In genomic region chr2:231182500-231182899, GRCh38 we compare ENCODE assay signal across 12 cellular contexts. TPM values are rescaled to one million over a fixed set of nuclear protein-coding genes. Genes with fewer than 3 reads are reported as not detected.
DNase-seq lines count a peak whose midpoint lies in the region; ATAC-seq and TF ChIP-seq lines count a peak whose summit lies in the region.
"Had no signal": no experiment of that assay in that cellular context is flagged by ENCODE, and none has a peak within 500 bp of the region (broad histone marks: within the 10 kb centered on the region; RNA-seq: fewer than 3 reads in every experiment).

No MANE protein-coding gene starts in this region.

- peaks cover under 1% of the 10 kb centered on the region for H3K36me3 Mint-ChIP-seq in osteocyte (ENCODE audit: unreplicated experiment)

- H3K27me3 ChIP-seq in HL-60 (ENCODE audit: insufficient read depth, poor library complexity, severe bottlenecking) (no peaks in the 10 kb centered on the region), WERI-Rb-1 (ENCODE audit: insufficient read depth, low read depth, severe bottlenecking) (no peaks in the 10 kb centered on the region)

- peak; percentile 23 for DNase-seq in Daoy (ENCODE audit: low read depth)
- DNase-seq in HL-60 (ENCODE audit: low read depth in 1 of 2, low spot score in 1 of 2) = peak; percentile 87 to 93
- no peak for DNase-seq in WERI-Rb-1
- peak; percentile 23 for DNase-seq in osteocyte (ENCODE audit: extremely low spot score, unreplicated experiment)
- DNase-seq in AG20443 (ENCODE audit: low spot score) = no peak
- no peak for DNase-seq in OCI-M2 (lab: John Stamatoyannopoulos, UW; ENCODE audit: unreplicated experiment)
- DNase-seq in islet precursor cell = no peak
- DNase-seq: activated T-cell treated with anti-CD3 and anti-CD28 coated beads, Interleukin-2, amount 50 U/mL, for 1 hour; NCI-H526 treated with DMSO at 0.1 percent for 48 hours; T1000 had no signal

- H3K27ac ChIP-seq in HL-60 (replicated peaks) (peak overlapping the region; percentile 90), WERI-Rb-1 (peak overlapping the region; percentile 23)

- H3K36me3 ChIP-seq in WERI-Rb-1 = no peaks in the 10 kb centered on the region

- no peak overlapping the region for H3K4me3 Mint-ChIP-seq in osteocyte (ENCODE audit: unreplicated experiment)

- H3K27ac Mint-ChIP-seq in osteocyte (ENCODE audit: unreplicated experiment) = peak overlapping the region; percentile 83

- TF ChIP-seq CTCF in HL-60 (IDR thresholded peaks at IDR 0.05; ENCODE audit: insufficient read depth, low read length) (no peak), WERI-Rb-1 (IDR thresholded peaks at IDR 0.05; ENCODE audit: low read depth, low read length) (no peak), osteocyte (IDR thresholded peaks at IDR 0.05) (no peak)

- H3K4me1 Mint-ChIP-seq in osteocyte (ENCODE audit: unreplicated experiment) = peaks cover 33% of the 10 kb centered on the region

- H3K27me3 Mint-ChIP-seq in osteocyte (ENCODE audit: unreplicated experiment) = no peaks in the 10 kb centered on the region

- H3K9me3 ChIP-seq in WERI-Rb-1 (ENCODE audit: severe bottlenecking) = no peaks in the 10 kb centered on the region

- no peaks in the 10 kb centered on the region for H3K9me3 Mint-ChIP-seq in osteocyte (ENCODE audit: unreplicated experiment)

- H3K4me3 ChIP-seq in HL-60 (replicated peaks; ENCODE audit: insufficient read depth, low read length) (peak overlapping the region; percentile 61), WERI-Rb-1 (ENCODE audit: low read depth, low read length) (no peak overlapping the region; the same call in 1 of the 2 replicates)

- no peak for ATAC-seq in GM18498 (IDR thresholded peaks at IDR 0.05; ENCODE audit: unreplicated experiment)

RNA-seq across cellular contexts. Expression of gene ARMC9, which starts 15.9 kb away (rescaled TPM):
- total RNA-seq in Daoy (2014; rRNA removed; shearing (Covaris generic)) = 38.3 and 39.4 TPM in 2 replicates
- total RNA-seq in osteocyte = 178 and 204 TPM in 2 replicates

RNA-seq across cellular contexts. Expression of gene HTR2B, which starts 57.7 kb away (rescaled TPM):
- total RNA-seq in Daoy (2014; rRNA removed; shearing (Covaris generic)) = not detected in 2 replicates
- total RNA-seq in osteocyte = 3.1 and 3.9 TPM in 2 replicates
- total RNA-seq: esophagus mucosa had no signal

Comparison
In these comparisons a context has a peak if more than half of its experiments do, and no peak if none do; other contexts are left out.
1. DNase-seq: peak in Daoy (single experiment), HL-60 (2 of 2) and osteocyte (single experiment); none in WERI-Rb-1 (single experiment), AG20443 (single experiment), OCI-M2 (single experiment) and islet precursor cell (single experiment).